ENCODE assay signal across 8 cellular contexts in the genomic region with DNA sequence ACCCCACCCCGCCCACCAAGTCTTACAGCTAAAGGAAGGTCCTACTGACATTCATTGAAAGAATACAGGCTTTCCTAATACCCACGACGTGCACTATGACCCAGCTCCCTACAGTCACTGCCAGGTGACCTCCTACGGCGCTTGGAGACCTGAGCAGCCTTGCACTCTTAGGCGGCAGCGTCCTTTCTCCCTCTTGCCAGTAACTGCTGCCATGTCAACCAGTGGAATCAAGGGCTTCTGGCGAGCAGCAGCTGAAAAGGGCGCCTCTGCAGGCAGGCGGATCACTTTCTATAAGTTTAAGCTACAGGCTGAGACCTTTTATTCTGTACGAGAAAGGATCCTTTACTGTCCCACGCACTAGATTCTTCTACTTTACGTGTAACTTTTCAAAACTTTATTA. TPM values are rescaled to one million over a fixed set of nuclear protein-coding genes. Genes with fewer than 3 reads are reported as not detected.
DNase-seq lines count a peak whose midpoint lies in the region; ATAC-seq and TF ChIP-seq lines count a peak whose summit lies in the region.

No MANE protein-coding gene starts in this region.

- POLR2A ChIA-PET in BJ (lab: Charles Lee): no interaction called here

- no peak overlapping the region for H3K9ac ChIP-seq in SK-N-MC (ENCODE audit: insufficient read length)

- 15 to 23% methylated on average over 11 to 12 of the region's 13 CpGs for WGBS in esophagus squamous epithelium, 2 donors

- DNase-seq in BJ (ENCODE audit: low read depth): no peak
- peak; percentile 6 for DNase-seq in H4 (ENCODE audit: low spot score)
- no peak for DNase-seq in SK-N-MC (ENCODE audit: low read depth, low spot score)
- no peak for DNase-seq in esophagus squamous epithelium (lab: John Stamatoyannopoulos, UW)
- no peak for DNase-seq in natural killer cell treated with Interleukin-12 subunit alpha and Interleukin-12 subunit beta and Interleukin-15 and Interleukin-18, amount 100 ng/mL, for 72 hours (ENCODE audit: low spot score)
- no peak for DNase-seq in GM13977 (ENCODE audit: low spot score)
- DNase-seq in GM19240 (ENCODE audit: insufficient read length, low spot score): no peak
- DNase-seq in NCI-H2227 (lab: John Stamatoyannopoulos, UW; ENCODE audit: unreplicated experiment): no peak

- in situ Hi-C loops in GM13977 (cut with MboI; ENCODE audit: low pct_unique_long_range_greater_than_20kb, low sequenced_read_pairs, unreplicated experiment): no loop called here

- H3K4me3 ChIP-seq in BJ (ENCODE audit: low read depth, low read length) (peak overlapping the region; percentile 54), SK-N-MC (peak overlapping the region; percentile 89), esophagus squamous epithelium (peak overlapping the region; percentile 58 to 79 (median 72))

- no peaks in the 10 kb centered on the region for H3K9me3 Mint-ChIP-seq in natural killer cell treated with Interleukin-12 subunit alpha and Interleukin-12 subunit beta and Interleukin-15 and Interleukin-18, amount 100 ng/mL, for 72 hours

- H3K4me1 ChIP-seq in esophagus squamous epithelium: peaks cover 8 to 57% (median 12%) of the 10 kb centered on the region in 3 donors

- H3K4me3 Mint-ChIP-seq in natural killer cell treated with Interleukin-12 subunit alpha and Interleukin-12 subunit beta and Interleukin-15 and Interleukin-18, amount 100 ng/mL, for 72 hours: peak overlapping the region; percentile 68

- CTCF ChIA-PET in BJ (lab: Yijun Ruan, JAX): interaction anchor here (0.8 to 3.4 kb wide), 13 partner anchors 10 to 215 kb away, joined by 3 to 47 read pairs (median 4); no protein-coding TSS in a partner anchor

- no peak for ATAC-seq in natural killer cell treated with Interleukin-12 subunit alpha and Interleukin-12 subunit beta and Interleukin-15 and Interleukin-18, amount 100 ng/mL, for 72 hours

- H3K36me3 ChIP-seq in BJ (ENCODE audit: control insufficient read depth, insufficient read depth, low read length) (no peaks in the 10 kb centered on the region), SK-N-MC (ENCODE audit: insufficient read depth, low read length) (no peaks in the 10 kb centered on the region), esophagus squamous epithelium (no peaks in the 10 kb centered on the region)

- peaks cover 35 to 39% of the 10 kb centered on the region in 2 donors for H3K27me3 Mint-ChIP-seq in natural killer cell treated with Interleukin-12 subunit alpha and Interleukin-12 subunit beta and Interleukin-15 and Interleukin-18, amount 100 ng/mL, for 72 hours

- H3K36me3 Mint-ChIP-seq in natural killer cell treated with Interleukin-12 subunit alpha and Interleukin-12 subunit beta and Interleukin-15 and Interleukin-18, amount 100 ng/mL, for 72 hours: no peaks in the 10 kb centered on the region

- H3K9me3 ChIP-seq in SK-N-MC (ENCODE audit: low read depth, low read length): no peaks in the 10 kb centered on the region
- H3K9me3 ChIP-seq in esophagus squamous epithelium: no peaks in the 10 kb centered on the region

- intact Hi-C loops in esophagus squamous epithelium (cut with DNase I): no loop called here

- H3K27ac Mint-ChIP-seq in natural killer cell treated with Interleukin-12 subunit alpha and Interleukin-12 subunit beta and Interleukin-15 and Interleukin-18, amount 100 ng/mL, for 72 hours: no peak overlapping the region

- no peak for TF ChIP-seq POLR2A in esophagus squamous epithelium (IDR thresholded peaks at IDR 0.05)

- peaks cover 16 to 24% of the 10 kb centered on the region in 2 donors for H3K4me1 Mint-ChIP-seq in natural killer cell treated with Interleukin-12 subunit alpha and Interleukin-12 subunit beta and Interleukin-15 and Interleukin-18, amount 100 ng/mL, for 72 hours (ENCODE audit: low read depth in 2 of 2)

- TF ChIP-seq CTCF in BJ (IDR thresholded peaks at IDR 0.05; ENCODE audit: insufficient read depth, low read depth, low read length): peak; percentile 39; the same call in 1 of the 2 replicates
- TF ChIP-seq CTCF in esophagus squamous epithelium (IDR thresholded peaks at IDR 0.05): peak in 3 of 6 experiments; percentile 20 to 34 (median 28)
- no peak for TF ChIP-seq CTCF in GM13977 (IDR thresholded peaks at IDR 0.05; ENCODE audit: extremely low read depth, insufficient read depth, missing control alignments)

- H3K27ac ChIP-seq in SK-N-MC (no peak overlapping the region), esophagus squamous epithelium (peak overlapping the region; percentile 33 to 93 (median 88))

- H3K27me3 ChIP-seq in BJ (ENCODE audit: control insufficient read depth, insufficient read depth, low read length) (peaks cover 3% of the 10 kb centered on the region; the same call in 1 of the 2 replicates), esophagus squamous epithelium (peaks cover 0 to 8% (median 0%) of the 10 kb centered on the region in 4 donors)

RNA-seq across cellular contexts. Expression of gene KCTD12, which starts 2.0 kb away (rescaled TPM):
- 1.5 and 1.9 TPM in 2 replicates for polyA plus RNA-seq in BJ (2011; rRNA removed)
- 2.4 TPM in 2 replicates for polyA minus RNA-seq in BJ (2011; rRNA and poly(A)+ RNA removed)
- 2.2 and 2.7 TPM in 2 replicates for total RNA-seq in H4 (2014; rRNA removed; shearing (Covaris generic))
- total RNA-seq in esophagus squamous epithelium: 10 to 100 TPM in 3 of 4 donors, 1 to 10 TPM in 1; 6.2 to 63.3 (median 23.1) TPM
- total RNA-seq in natural killer cell treated with Interleukin-12 subunit alpha and Interleukin-12 subunit beta and Interleukin-15 and Interleukin-18, amount 100 ng/mL, for 72 hours: under 1 TPM; 0.39 to 0.76 TPM
